18 cellular contexts compared by ENCODE assay signal in the genomic region with DNA sequence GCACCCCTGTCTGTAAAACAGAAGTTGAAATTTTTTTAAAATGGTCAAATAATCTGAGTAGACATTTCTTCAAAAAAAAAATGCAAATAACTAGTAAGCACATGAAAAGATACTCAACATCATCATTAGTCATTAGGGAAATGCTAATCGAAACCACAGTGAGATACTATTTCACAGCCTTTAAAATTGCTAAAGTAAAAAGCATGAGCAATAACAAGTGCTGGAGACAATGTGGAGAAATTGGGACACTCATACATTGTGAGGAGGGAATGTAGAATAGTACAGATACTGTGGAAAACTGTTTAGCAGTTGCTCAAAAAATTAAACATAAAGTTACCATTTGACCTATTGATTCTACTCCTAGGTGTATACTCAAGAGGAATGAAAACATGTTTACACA. TPM values are rescaled to one million over a fixed set of nuclear protein-coding genes. Genes with fewer than 3 reads are reported as not detected.
A peak's percentile ranks its signal among the peaks of the same experiment; 100 is the strongest.
DNase-seq lines count a peak whose midpoint lies in the region; ATAC-seq, FAIRE-seq and TF ChIP-seq lines count a peak whose summit lies in the region.
"Had no signal": no experiment of that assay in that cellular context is flagged by ENCODE, and none has a peak within 500 bp of the region (broad histone marks: within the 10 kb centered on the region; RNA-seq: fewer than 3 reads in every experiment).

No MANE protein-coding gene starts in this region.

- H3K36me3 ChIP-seq in HEK293 (ENCODE audit: control insufficient read depth in 2 of 2, insufficient read depth in 1 of 2, low read length in 2 of 2) (no peaks in the 10 kb centered on the region), bronchial epithelial cell (ENCODE audit: control insufficient read depth, insufficient read depth, low read length) (no peaks in the 10 kb centered on the region)

- DNase-seq in LHCN-M2 (ENCODE audit: low read depth): peak; percentile 15
- DNase-seq in bronchial epithelial cell (ENCODE audit: low read depth): peak; percentile 52
- no peak for DNase-seq in NCI-H774 (lab: John Stamatoyannopoulos, UW)
- DNase-seq: C1 segment of cervical spinal cord; Calu3; CD4-positive, alpha-beta memory T cell; COR-L47; DMS53; DMS79 treated with DMSO at 0.1 percent for 48 hours; H9; HFFc6 had no signal

- H3K27ac ChIP-seq in HEK293 (ENCODE audit: extremely low read depth, low read depth, low read length): no peak overlapping the region

- H3K4me3 ChIP-seq in HEK293 (ENCODE audit: low read depth, low read length) (no peak overlapping the region), bronchial epithelial cell (ENCODE audit: low read depth, low read length) (no peak overlapping the region)
- H3K4me3 ChIP-seq: GM23338 had no signal

- ATAC-seq in GM21737 (IDR thresholded peaks at IDR 0.05; ENCODE audit: unreplicated experiment): no peak
- no peak for ATAC-seq in HG02678 (IDR thresholded peaks at IDR 0.05; ENCODE audit: unreplicated experiment)
- ATAC-seq: GM23338, HCT116 had no signal

- H3K27me3 ChIP-seq in bronchial epithelial cell (ENCODE audit: control insufficient read depth, insufficient read depth, low read length): no peaks in the 10 kb centered on the region

- no peaks in the 10 kb centered on the region for H3K4me1 ChIP-seq in HEK293 (ENCODE audit: control insufficient read depth, insufficient read depth, low read length)

- TF ChIP-seq CTCF in HEK293 (tag by site-specific recombination; IDR thresholded peaks at IDR 0.05): no peak
- no peak for TF ChIP-seq CTCF in bronchial epithelial cell (IDR thresholded peaks at IDR 0.05; ENCODE audit: insufficient read depth, low read length, severe bottlenecking)

- CTCF ChIA-PET in HEK293 (lab: Yijun Ruan, JAX): no interaction called here

- no peak for FAIRE-seq in bronchial epithelial cell (lab: Jason Lieb, UNC)
- FAIRE-seq: G401.6, GM12892 had no signal

- no peaks in the 10 kb centered on the region for H3K9me3 ChIP-seq in HEK293 (ENCODE audit: control insufficient read depth, insufficient read depth, low read depth, low read length)

- POLR2A ChIA-PET in HEK293 (lab: Yijun Ruan, JAX): interaction anchor here (0.6 kb wide), 1 partner anchor 14 kb away, joined by 4 read pairs; no protein-coding TSS in a partner anchor

TF ChIP-seq in HEK293, 187 proteins besides CTCF, POLR2A, EP300 and RAD21:
- peak; percentile 67; the same call in 1 of the 2 replicates for TF ChIP-seq ZNF184 (tag by site-specific recombination; IDR thresholded peaks at IDR 0.05)
- TF ChIP-seq, protein P1, sequence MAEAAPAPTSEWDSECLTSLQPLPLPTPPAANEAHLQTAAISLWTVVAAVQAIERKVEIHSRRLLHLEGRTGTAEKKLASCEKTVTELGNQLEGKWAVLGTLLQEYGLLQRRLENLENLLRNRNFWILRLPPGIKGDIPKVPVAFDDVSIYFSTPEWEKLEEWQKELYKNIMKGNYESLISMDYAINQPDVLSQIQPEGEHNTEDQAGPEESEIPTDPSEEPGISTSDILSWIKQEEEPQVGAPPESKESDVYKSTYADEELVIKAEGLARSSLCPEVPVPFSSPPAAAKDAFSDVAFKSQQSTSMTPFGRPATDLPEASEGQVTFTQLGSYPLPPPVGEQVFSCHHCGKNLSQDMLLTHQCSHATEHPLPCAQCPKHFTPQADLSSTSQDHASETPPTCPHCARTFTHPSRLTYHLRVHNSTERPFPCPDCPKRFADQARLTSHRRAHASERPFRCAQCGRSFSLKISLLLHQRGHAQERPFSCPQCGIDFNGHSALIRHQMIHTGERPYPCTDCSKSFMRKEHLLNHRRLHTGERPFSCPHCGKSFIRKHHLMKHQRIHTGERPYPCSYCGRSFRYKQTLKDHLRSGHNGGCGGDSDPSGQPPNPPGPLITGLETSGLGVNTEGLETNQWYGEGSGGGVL (tag by site-specific recombination; IDR thresholded peaks at IDR 0.05): no peak

RNA-seq across cellular contexts. Expression of gene RUSC2, which starts 58.4 kb away (rescaled TPM):
- total RNA-seq in LHCN-M2 (2014; rRNA removed) (31.3 and 31.5 TPM in 2 replicates), bronchial epithelial cell (4.5 and 4.9 TPM in 2 replicates)
- polyA plus RNA-seq in LHCN-M2 (2012): 32.8 TPM
